Comparison of ENCODE assay signal across 1 cellular context in genomic region chr13:103941506-103942148, GRCh38.
TF ChIP-seq lines count a peak whose summit lies in the region.

No MANE protein-coding gene starts in this region.

TF ChIP-seq in IMR-90, 13 proteins besides CTCF, POLR2A, EP300 and RAD21:
- TF ChIP-seq SMC3 (IDR thresholded peaks at IDR 0.05; ENCODE audit: low read depth, low read length) (no peak), ELK1 (IDR thresholded peaks at IDR 0.05; ENCODE audit: borderline replicate concordance, low read depth, low read length) (no peak), NFE2L2 (IDR thresholded peaks at IDR 0.05; ENCODE audit: low read depth, low read length) (no peak), RFX5 (IDR thresholded peaks at IDR 0.05; ENCODE audit: low read depth, low read length) (no peak), MXI1 (IDR thresholded peaks at IDR 0.05; ENCODE audit: borderline replicate concordance, low read depth, low read length) (no peak), BHLHE40 (IDR thresholded peaks at IDR 0.05; ENCODE audit: low read depth, low read length) (no peak), RCOR1 (IDR thresholded peaks at IDR 0.05; ENCODE audit: insufficient replicate concordance, low read length) (no peak), MAZ (IDR thresholded peaks at IDR 0.05; ENCODE audit: borderline replicate concordance, low read depth, low read length) (no peak), FOS (IDR thresholded peaks at IDR 0.05; ENCODE audit: low read depth, low read length) (no peak), MAFK (IDR thresholded peaks at IDR 0.05; ENCODE audit: low read depth, low read length) (no peak), CHD1 (IDR thresholded peaks at IDR 0.05; ENCODE audit: low read depth, low read length) (no peak), USF2 (IDR thresholded peaks at IDR 0.05; ENCODE audit: low read depth, low read length) (no peak), CEBPB (IDR thresholded peaks at IDR 0.05; ENCODE audit: low read depth, low read length) (no peak)
